8 cellular contexts compared by ENCODE assay signal in the genomic region with DNA sequence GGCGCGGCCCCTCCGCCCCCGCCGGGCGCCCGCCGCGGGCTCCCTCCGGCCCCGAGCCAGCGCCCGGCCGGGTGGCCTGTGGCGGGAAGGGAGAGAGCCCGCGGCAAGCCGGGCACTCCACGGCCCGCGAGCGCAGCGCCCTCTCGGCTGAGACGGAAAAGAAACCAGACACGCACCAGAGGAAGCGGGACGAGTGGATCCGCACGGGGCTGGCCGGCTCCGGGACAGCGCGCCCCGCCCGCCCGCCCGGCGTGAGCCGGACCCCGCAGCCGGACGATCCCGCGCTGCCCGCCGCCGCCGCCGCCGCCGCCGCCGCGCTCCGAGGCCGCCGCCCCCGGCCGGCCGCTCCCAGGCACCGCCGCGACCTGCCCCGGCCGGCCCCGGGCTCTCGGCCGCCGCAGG. TPM values are rescaled to one million over a fixed set of nuclear protein-coding genes. Genes with fewer than 3 reads are reported as not detected.
DNase-seq lines count a peak whose midpoint lies in the region; ATAC-seq and TF ChIP-seq lines count a peak whose summit lies in the region.

No MANE protein-coding gene starts in this region.

- peak overlapping the region; percentile 89 for H3K4me2 ChIP-seq in parathyroid adenoma (ENCODE audit: low read length)

- H3K79me2 ChIP-seq in parathyroid adenoma, result peaks cover 26% of the 10 kb centered on the region

- H3K9me3 ChIP-seq in esophagus (ENCODE audit: control insufficient read depth in 2 of 2, insufficient read depth in 1 of 2, low read depth in 1 of 2, low read length in 1 of 2) (no peaks in the 10 kb centered on the region), parathyroid adenoma (ENCODE audit: control insufficient read depth, low read length) (no peaks in the 10 kb centered on the region)

- peaks cover 9% of the 10 kb centered on the region for H3K27me3 Mint-ChIP-seq in glutamatergic neuron (ENCODE audit: unreplicated experiment)

- CTCF ChIA-PET in BJ (lab: Yijun Ruan, JAX), result interaction anchor here (1.2 to 1.6 kb wide), 4 partner anchors 80 to 358 kb away, joined by 3 to 4 read pairs (median 3); no protein-coding TSS in a partner anchor

- no peak for TF ChIP-seq CTCF in BJ (IDR thresholded peaks at IDR 0.05; ENCODE audit: insufficient read depth, low read depth, low read length)
- TF ChIP-seq CTCF in parathyroid adenoma (IDR thresholded peaks at IDR 0.05), result no peak
- TF ChIP-seq CTCF in glutamatergic neuron (IDR thresholded peaks at IDR 0.05; ENCODE audit: partially characterized antibody, unreplicated experiment), result no peak

- DNase-seq in BJ (ENCODE audit: low read depth) (no peak), NCI-H774 (lab: John Stamatoyannopoulos, UW) (no peak), glutamatergic neuron (no peak)
- peak; percentile 6 to 9 for DNase-seq in activated CD4-positive, alpha-beta T cell treated with anti-CD3 and anti-CD28 coated beads, Interleukin-2, amount 50 U/mL, for 4 hours

- peak; percentile 35 for ATAC-seq in GM19324 (IDR thresholded peaks at IDR 0.05; ENCODE audit: low FRiP score, unreplicated experiment)
- ATAC-seq in HG03342 (IDR thresholded peaks at IDR 0.05; ENCODE audit: unreplicated experiment), result peak; percentile 30

- 0 to 1% methylated on average over 16 to 70 of the region's 70 CpGs for WGBS in esophagus, 2 donors

- H3K36me3 ChIP-seq in BJ (ENCODE audit: control insufficient read depth, insufficient read depth, low read length), result no peaks in the 10 kb centered on the region
- no peaks in the 10 kb centered on the region for H3K36me3 ChIP-seq in esophagus (ENCODE audit: control insufficient read depth in 2 of 2, insufficient read depth in 2 of 2, low read length in 1 of 2)
- no peaks in the 10 kb centered on the region for H3K36me3 ChIP-seq in parathyroid adenoma (ENCODE audit: control insufficient read depth, insufficient read depth, low read length)

- H3K36me3 Mint-ChIP-seq in glutamatergic neuron (ENCODE audit: unreplicated experiment), result no peaks in the 10 kb centered on the region

- peak overlapping the region; percentile 57 for H3K4me3 ChIP-seq in BJ (ENCODE audit: low read depth, low read length)
- peak overlapping the region; percentile 62 to 70 for H3K4me3 ChIP-seq in esophagus (ENCODE audit: low read depth in 1 of 2, low read length in 2 of 2)
- no peak overlapping the region for H3K4me3 ChIP-seq in parathyroid adenoma (ENCODE audit: low read depth, low read length)

- no peak overlapping the region for H3K9ac ChIP-seq in parathyroid adenoma

- no peak overlapping the region for H2AFZ ChIP-seq in parathyroid adenoma

- peak overlapping the region; percentile 93 to 97 for H3K27ac ChIP-seq in esophagus (ENCODE audit: low read depth in 2 of 2, low read length in 1 of 2)
- H3K27ac ChIP-seq in parathyroid adenoma, result no peak overlapping the region

- H3K4me3 Mint-ChIP-seq in glutamatergic neuron (ENCODE audit: unreplicated experiment), result no peak overlapping the region

- peaks cover 16% of the 10 kb centered on the region for H3K9me3 Mint-ChIP-seq in glutamatergic neuron (ENCODE audit: unreplicated experiment)

- H3K27me3 ChIP-seq in BJ (ENCODE audit: control insufficient read depth, insufficient read depth, low read length) (no peaks in the 10 kb centered on the region), esophagus (ENCODE audit: control insufficient read depth in 1 of 2, insufficient read depth in 2 of 2, low read length in 2 of 2) (no peaks in the 10 kb centered on the region), parathyroid adenoma (ENCODE audit: control insufficient read depth, insufficient read depth, low read length) (no peaks in the 10 kb centered on the region)

- H3K4me1 Mint-ChIP-seq in glutamatergic neuron (ENCODE audit: low read depth, unreplicated experiment), result peaks cover 12% of the 10 kb centered on the region

- H3K4me1 ChIP-seq in esophagus (ENCODE audit: control insufficient read depth in 2 of 2, insufficient read depth in 2 of 2, low read length in 1 of 2) (peaks cover 0 to 5% of the 10 kb centered on the region in 2 donors), parathyroid adenoma (peaks cover 18% of the 10 kb centered on the region)

- POLR2A ChIA-PET in BJ (lab: Charles Lee), result interaction anchor here (0.6 to 1.1 kb wide), 2 partner anchors 32 to 81 kb away, joined by 3 to 4 read pairs; no protein-coding TSS in a partner anchor

- no peak overlapping the region for H3K27ac Mint-ChIP-seq in glutamatergic neuron (ENCODE audit: unreplicated experiment)

RNA-seq across cellular contexts. Expression of a gene that starts 0.3 kb away (rescaled TPM):
- polyA plus RNA-seq in BJ (2011; rRNA removed) (75.8 and 99.4 TPM in 2 replicates), esophagus (1 to 10 TPM; 8.3 to 9.7 TPM)
- 99.2 and 104 TPM in 2 replicates for polyA minus RNA-seq in BJ (2011; rRNA and poly(A)+ RNA removed)
- 217 TPM for total RNA-seq in glutamatergic neuron (ENCODE audit: unreplicated experiment)

Comparison
In these comparisons a context has a peak if more than half of its experiments do, and no peak if none do; other contexts are left out.
1. DNase-seq: peak in activated CD4-positive, alpha-beta T cell treated with anti-CD3 and anti-CD28 coated beads, Interleukin-2, amount 50 U/mL, for 4 hours (2 of 2); none in BJ (single experiment), NCI-H774 (single experiment) and glutamatergic neuron (single experiment).